Comparison of ENCODE assay signal across 10 cellular contexts in genomic region chr10:89805599-89806013, GRCh38.
A peak's percentile ranks its signal among the peaks of the same experiment; 100 is the strongest.
DNase-seq lines count a peak whose midpoint lies in the region; ATAC-seq lines count a peak whose summit lies in the region.
"Had no signal": no experiment of that assay in that cellular context is flagged by ENCODE, and none has a peak within 500 bp of the region (broad histone marks: within the 10 kb centered on the region; RNA-seq: fewer than 3 reads in every experiment).

No MANE protein-coding gene starts in this region.

- H3K9me3 ChIP-seq in mesenchymal stem cell (ENCODE audit: control insufficient read depth, low read length) = no peaks in the 10 kb centered on the region

- H2BK120ac ChIP-seq in mesenchymal stem cell (ENCODE audit: low read depth, low read length) = no peak overlapping the region

- no peak overlapping the region for H3K18ac ChIP-seq in mesenchymal stem cell (ENCODE audit: low read depth in 1 of 2, low read length in 2 of 2)

- H2AFZ ChIP-seq in mesenchymal stem cell (ENCODE audit: low read depth, low read length) = no peak overlapping the region

- no peak overlapping the region for H4K91ac ChIP-seq in mesenchymal stem cell (ENCODE audit: low read length)

- H3K23ac ChIP-seq in mesenchymal stem cell (ENCODE audit: low read length in 2 of 2) = no peak overlapping the region

- H3K4me3 ChIP-seq in mesenchymal stem cell (ENCODE audit: insufficient read depth in 1 of 2, low read depth in 1 of 2, low read length in 2 of 2) = no peak overlapping the region
- H3K4me3 ChIP-seq: dorsolateral prefrontal cortex had no signal

- H2AK5ac ChIP-seq in mesenchymal stem cell (ENCODE audit: low read length, severe bottlenecking) = no peak overlapping the region

- H3K14ac ChIP-seq in mesenchymal stem cell (ENCODE audit: low read length in 2 of 2) = no peak overlapping the region

- H3K4me2 ChIP-seq in mesenchymal stem cell (ENCODE audit: low read length, poor library complexity, severe bottlenecking) = no peak overlapping the region

- H2BK12ac ChIP-seq in mesenchymal stem cell (ENCODE audit: low read length in 2 of 2) = no peak overlapping the region

- H3K79me1 ChIP-seq in mesenchymal stem cell (replicated peaks; ENCODE audit: low read length, poor library complexity, severe bottlenecking) = no peaks in the 10 kb centered on the region

- no peaks in the 10 kb centered on the region for H3K36me3 ChIP-seq in mesenchymal stem cell (ENCODE audit: control insufficient read depth in 1 of 2, insufficient read depth in 2 of 2, low read depth in 1 of 2, low read length in 2 of 2)

- H3K9ac ChIP-seq in mesenchymal stem cell (ENCODE audit: low read length) = no peak overlapping the region

- peaks cover 5 to 26% of the 10 kb centered on the region in 2 experiments for H3K27me3 ChIP-seq in mesenchymal stem cell (ENCODE audit: control insufficient read depth in 1 of 2, insufficient read depth in 1 of 2, low read length in 2 of 2)

- DNase-seq in stimulated activated CD4-positive, alpha-beta T cell treated with anti-CD3 and anti-CD28 coated beads, Interleukin-1b, Interleukin-23, amount 100 ng/mL, for 48 hours = peak; percentile 73
- DNase-seq in mesenchymal stem cell (no peak), Kasumi-1 (lab: John Stamatoyannopoulos, UW) (no peak), pons (ENCODE audit: low spot score) (no peak), AG20443 (ENCODE audit: low spot score) (no peak)
- DNase-seq: dorsolateral prefrontal cortex, GDM1 had no signal

- ATAC-seq in GM18870 (IDR thresholded peaks at IDR 0.05; ENCODE audit: unreplicated experiment) (peak; percentile 93), GM21717 (IDR thresholded peaks at IDR 0.05; ENCODE audit: unreplicated experiment) (peak; percentile 97), HG03469 (IDR thresholded peaks at IDR 0.05; ENCODE audit: unreplicated experiment) (peak; percentile 84)

- H2BK5ac ChIP-seq in mesenchymal stem cell (ENCODE audit: low read depth, low read length, poor library complexity, severe bottlenecking) = no peak overlapping the region

- H3K27ac ChIP-seq in mesenchymal stem cell (ENCODE audit: low read length, poor library complexity, severe bottlenecking) = no peak overlapping the region

- no peaks in the 10 kb centered on the region for H3K4me1 ChIP-seq in mesenchymal stem cell (ENCODE audit: control insufficient read depth, insufficient read depth, low read depth, low read length)

- H3K4ac ChIP-seq in mesenchymal stem cell (ENCODE audit: low read depth in 1 of 2, low read length in 2 of 2) = no peak overlapping the region

- WGBS in mesenchymal stem cell = 100% methylated on average over 1 of the region's 2 CpGs

- no peak overlapping the region for H2BK15ac ChIP-seq in mesenchymal stem cell (ENCODE audit: low read depth, poor library complexity, severe bottlenecking)

- no peak overlapping the region for H4K8ac ChIP-seq in mesenchymal stem cell (ENCODE audit: low read length)
